ENCODE assay signal across 1 cellular context in genomic region chr17:55567240-55568216, GRCh38.
TF ChIP-seq lines count a peak whose summit lies in the region.

No MANE protein-coding gene starts in this region.

TF ChIP-seq in K562, 482 proteins besides CTCF, POLR2A, EP300 and RAD21 (continued from another document and continues in another):
- TF ChIP-seq BCLAF1 (IDR thresholded peaks at IDR 0.05; ENCODE audit: borderline replicate concordance in 1 of 2, control insufficient read depth in 1 of 2, low read depth in 2 of 2, low read length in 1 of 2) = no peak
- TF ChIP-seq ZNF644 (tag; IDR thresholded peaks at IDR 0.05; ENCODE audit: low read depth) = no peak
- TF ChIP-seq RBBP5 (IDR thresholded peaks at IDR 0.05; ENCODE audit: borderline replicate concordance, insufficient read depth, low read length, poor library complexity, severe bottlenecking) = peak; percentile 36
- peak; percentile 58 for TF ChIP-seq BRD9 (IDR thresholded peaks at IDR 0.05; ENCODE audit: low read depth, partially characterized antibody)
- TF ChIP-seq ZBED1 (IDR thresholded peaks at IDR 0.05) = no peak
- TF ChIP-seq MGA (IDR thresholded peaks at IDR 0.05) = peak; percentile 59
- TF ChIP-seq ATF1 (CRISPR knock-in tag; IDR thresholded peaks at IDR 0.05) = no peak
- no peak for TF ChIP-seq ATF1 (tag; IDR thresholded peaks at IDR 0.05)
- TF ChIP-seq SRF (CRISPR knock-in tag; IDR thresholded peaks at IDR 0.05) = peak in 1 of 2 experiments; percentile 15; a peak in 1 of 4 replicates
- no peak for TF ChIP-seq ZNF445 (CRISPR knock-in tag; IDR thresholded peaks at IDR 0.05; ENCODE audit: low read depth)
- TF ChIP-seq SAP30 (IDR thresholded peaks at IDR 0.05; ENCODE audit: borderline replicate concordance, insufficient read depth, low read depth, low read length, poor library complexity, severe bottlenecking) = no peak
- no peak for TF ChIP-seq FOXM1 (IDR thresholded peaks at IDR 0.05; ENCODE audit: low read depth)
- TF ChIP-seq FOXM1 (CRISPR knock-in tag; IDR thresholded peaks at IDR 0.05; ENCODE audit: low read depth) = no peak
- TF ChIP-seq ZBTB8A (IDR thresholded peaks at IDR 0.05; ENCODE audit: partially characterized antibody) = no peak
- TF ChIP-seq ZNF507 (tag; conservative IDR thresholded peaks at IDR 0.05) = no peak
- no peak for TF ChIP-seq ZNF639 (CRISPR knock-in tag; conservative IDR thresholded peaks at IDR 0.05 in 1 of 2, IDR thresholded peaks at IDR 0.05 in 1 of 2)
- no peak for TF ChIP-seq HMGXB4 (CRISPR knock-in tag; IDR thresholded peaks at IDR 0.05)
- TF ChIP-seq TEAD4 (IDR thresholded peaks at IDR 0.05; ENCODE audit: low read length) = no peak; the same call in 1 of the 2 replicates
- no peak for TF ChIP-seq TEAD4 (CRISPR knock-in tag; IDR thresholded peaks at IDR 0.05; ENCODE audit: borderline replicate concordance)
- TF ChIP-seq CBFB (CRISPR knock-in tag; IDR thresholded peaks at IDR 0.05) = no peak
- TF ChIP-seq ATF3 (IDR thresholded peaks at IDR 0.05) = no peak
- TF ChIP-seq ATF3 (CRISPR knock-in tag; conservative IDR thresholded peaks at IDR 0.05) = no peak
- TF ChIP-seq PTRF (tag; IDR thresholded peaks at IDR 0.05) = no peak
- no peak for TF ChIP-seq KLF16 (IDR thresholded peaks at IDR 0.05)
- TF ChIP-seq NFRKB (IDR thresholded peaks at IDR 0.05; ENCODE audit: low read depth) = peak; percentile 3; the same call in 1 of the 2 replicates
- no peak for TF ChIP-seq PCBP2 (IDR thresholded peaks at IDR 0.05; ENCODE audit: low read depth, low read length, poor library complexity, severe bottlenecking)
- TF ChIP-seq ATF6 (CRISPR knock-in tag; IDR thresholded peaks at IDR 0.05) = no peak
- no peak for TF ChIP-seq ZNF766 (CRISPR knock-in tag; conservative IDR thresholded peaks at IDR 0.05)
- TF ChIP-seq PHF21A (IDR thresholded peaks at IDR 0.05; ENCODE audit: borderline replicate concordance, low read depth) = no peak
- TF ChIP-seq E2F6 (IDR thresholded peaks at IDR 0.05; ENCODE audit: borderline replicate concordance in 1 of 2, extremely low read depth in 1 of 2, insufficient read depth in 1 of 2, insufficient read length in 1 of 2, low read depth in 1 of 2, low read length in 1 of 2, poor library complexity in 1 of 2, severe bottlenecking in 1 of 2) = peak in 1 of 2 experiments; percentile 19
- TF ChIP-seq ZNF184 (CRISPR knock-in tag; IDR thresholded peaks at IDR 0.05) = no peak
- TF ChIP-seq TBP (optimal IDR thresholded peaks at IDR 0.05; ENCODE audit: low read depth, low read length) = no peak
- peak; percentile 29; the same call in 1 of the 2 replicates for TF ChIP-seq PHF8 (IDR thresholded peaks at IDR 0.05; ENCODE audit: borderline replicate concordance, low read length)
- TF ChIP-seq ADNP (tag; IDR thresholded peaks at IDR 0.05) = no peak
- TF ChIP-seq SREBF2 (CRISPR knock-in tag; IDR thresholded peaks at IDR 0.05) = no peak
- no peak for TF ChIP-seq CREB5 (CRISPR knock-in tag; IDR thresholded peaks at IDR 0.05)
- TF ChIP-seq ZNF3 (CRISPR knock-in tag; IDR thresholded peaks at IDR 0.05) = no peak
